Comparison of ENCODE assay signal across 21 cellular contexts in the genomic region with DNA sequence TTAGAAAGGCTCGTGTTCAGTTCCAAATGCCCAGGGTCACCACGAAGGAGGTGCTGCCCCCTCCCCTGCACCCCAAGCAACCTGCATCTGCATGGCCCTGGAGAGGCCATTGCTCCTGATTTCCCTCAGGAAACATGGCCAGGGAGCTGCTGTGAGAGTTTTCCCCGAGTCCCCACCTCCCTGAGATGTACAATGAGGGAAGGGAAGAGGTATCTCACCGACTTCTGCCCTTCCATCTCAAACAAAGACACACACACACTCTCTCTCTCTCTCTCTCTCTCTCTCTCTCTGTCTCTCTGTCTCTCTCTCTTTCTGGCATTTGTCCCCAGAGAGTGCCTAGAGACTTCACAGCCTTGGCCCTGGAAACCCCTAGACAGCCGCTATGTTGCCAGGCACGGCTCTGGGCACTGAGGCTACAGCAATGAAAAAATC.
DNase-seq lines count a peak whose midpoint lies in the region; ATAC-seq and TF ChIP-seq lines count a peak whose summit lies in the region.
"Had no signal": no experiment of that assay in that cellular context is flagged by ENCODE, and none has a peak within 500 bp of the region (broad histone marks: within the 10 kb centered on the region; RNA-seq: fewer than 3 reads in every experiment).

No MANE protein-coding gene starts in this region.

- H3K9me3 ChIP-seq in BLaER1 treated with 17β-estradiol and CSF1 and Interleukin-3, amounts not matched to agents 10 nM and 100 nM (replicated peaks in 1 of 11) = peaks cover 0 to under 1% (median 0%) of the 10 kb centered on the region in 11 experiments; a peak in 2 of 22 replicates
- H3K9me3 ChIP-seq in IMR-90 (ENCODE audit: control insufficient read depth, insufficient read depth, low read length) (no peaks in the 10 kb centered on the region), heart left ventricle (no peaks in the 10 kb centered on the region), osteoblast (ENCODE audit: low read depth, low read length) (no peaks in the 10 kb centered on the region), tibial nerve (no peaks in the 10 kb centered on the region)
- H3K9me3 ChIP-seq: adrenal gland, lower lobe of right lung, mucosa of descending colon had no signal

- H4K5ac ChIP-seq in IMR-90 (ENCODE audit: low read depth, low read length) = peak overlapping the region; percentile 78

- H4K8ac ChIP-seq in IMR-90 (ENCODE audit: low read depth in 2 of 2, low read length in 2 of 2) = peak overlapping the region; percentile 36 to 57; a peak in 3 of 4 replicates

- peak overlapping the region; percentile 81 for H3K4ac ChIP-seq in IMR-90 (ENCODE audit: low read depth, low read length)

- H4K91ac ChIP-seq in IMR-90 (ENCODE audit: insufficient read depth, low read depth, low read length) = peak overlapping the region; percentile 76; the same call in 1 of the 2 replicates

- peaks cover 22% of the 10 kb centered on the region for H3K9me1 ChIP-seq in IMR-90 (ENCODE audit: insufficient read depth, low read length)

- no peak overlapping the region for H3K4me3 ChIP-seq in BLaER1 treated with 17β-estradiol and CSF1 and Interleukin-3, amounts not matched to agents 10 nM and 100 nM
- H3K4me3 ChIP-seq in IMR-90 (ENCODE audit: insufficient read depth, low read depth, low read length) (no peak overlapping the region), heart left ventricle (no peak overlapping the region), osteoblast (ENCODE audit: insufficient read depth, low read length) (no peak overlapping the region), tibial nerve (no peak overlapping the region)
- H3K4me3 ChIP-seq: adrenal gland, lower lobe of right lung, mucosa of descending colon had no signal

- peak overlapping the region; percentile 67 for H2BK120ac ChIP-seq in IMR-90 (ENCODE audit: low read depth, low read length)

- intact Hi-C loops in IMR-90 (cut with micrococcal nuclease) = no loop called here
- intact Hi-C loops in heart left ventricle (cut with DNase I) = loop anchor here in 5 of 10 donors (5.0 kb wide), 6 partner anchors 40 to 285 kb away; a partner anchor contains a TSS

- peak overlapping the region; percentile 85 for H2AK5ac ChIP-seq in IMR-90 (ENCODE audit: low read depth, low read length)

- peak overlapping the region in 1 of 11 experiments; percentile 6; a peak in 1 of 22 replicates for H3K9ac ChIP-seq in BLaER1 treated with 17β-estradiol and CSF1 and Interleukin-3, amounts not matched to agents 10 nM and 100 nM
- no peak overlapping the region for H3K9ac ChIP-seq in IMR-90 (ENCODE audit: low read depth, low read length)

- POLR2A ChIA-PET in IMR-90 (lab: Charles Lee; ENCODE audit: unreplicated experiment) = no interaction called here

- H3K79me1 ChIP-seq in IMR-90 (ENCODE audit: low read depth in 1 of 2, low read length in 2 of 2) = no peaks in the 10 kb centered on the region

- peak overlapping the region; percentile 27 for H3K18ac ChIP-seq in IMR-90 (ENCODE audit: low read depth, low read length)

- peak overlapping the region; percentile 55; the same call in 1 of the 2 replicates for H3K14ac ChIP-seq in IMR-90 (replicated peaks; ENCODE audit: low read depth, low read length)

- ATAC-seq in IMR-90 (ENCODE audit: low read depth) (no peak), heart left ventricle (no peak)
- ATAC-seq: lower lobe of right lung; mucosa of descending colon; natural killer cell treated with Interleukin-12 subunit alpha and Interleukin-12 subunit beta and Interleukin-15 and Interleukin-18, amount 100 ng/mL, for 72 hours had no signal

- peak overlapping the region in 10 of 11 experiments; percentile 4 to 92 (median 41); a peak in 19 of 22 replicates for H3K4me2 ChIP-seq in BLaER1 treated with 17β-estradiol and CSF1 and Interleukin-3, amounts not matched to agents 10 nM and 100 nM
- H3K4me2 ChIP-seq in IMR-90 (ENCODE audit: low read depth, low read length) (no peak overlapping the region), osteoblast (ENCODE audit: insufficient read depth, low read length) (no peak overlapping the region)

- H3K36me3 ChIP-seq in BLaER1 treated with 17β-estradiol and CSF1 and Interleukin-3, amounts not matched to agents 10 nM and 100 nM = no peaks in the 10 kb centered on the region
- H3K36me3 ChIP-seq in IMR-90 (ENCODE audit: control insufficient read depth, insufficient read depth, low read length) = no peaks in the 10 kb centered on the region
- H3K36me3 ChIP-seq in heart left ventricle = no peaks in the 10 kb centered on the region
- H3K36me3 ChIP-seq in osteoblast (ENCODE audit: insufficient read depth, low read length) = no peaks in the 10 kb centered on the region
- H3K36me3 ChIP-seq in tibial nerve = no peaks in the 10 kb centered on the region
- H3K36me3 ChIP-seq: adrenal gland, brain microvascular endothelial cell, lower lobe of right lung had no signal

- TF ChIP-seq CTCF in IMR-90 (conservative IDR thresholded peaks at IDR 0.05; ENCODE audit: low read depth, low read length) (no peak), heart left ventricle (IDR thresholded peaks at IDR 0.05) (no peak), osteoblast (IDR thresholded peaks at IDR 0.05; ENCODE audit: extremely low read depth, low read depth, low read length) (no peak), tibial nerve (IDR thresholded peaks at IDR 0.05) (no peak)

- peaks cover 28 to 36% (median 31%) of the 10 kb centered on the region in 11 experiments for H3K27me3 ChIP-seq in BLaER1 treated with 17β-estradiol and CSF1 and Interleukin-3, amounts not matched to agents 10 nM and 100 nM
- H3K27me3 ChIP-seq in IMR-90 (ENCODE audit: control insufficient read depth, insufficient read depth, low read length) (no peaks in the 10 kb centered on the region), heart left ventricle (peaks cover 0 to 26% (median 13%) of the 10 kb centered on the region in 9 donors), osteoblast (ENCODE audit: insufficient read depth, low read length) (no peaks in the 10 kb centered on the region), tibial nerve (peaks cover 0 to 15% of the 10 kb centered on the region in 2 donors)
- H3K27me3 ChIP-seq: brain microvascular endothelial cell had no signal

- no CpG with 5 or more reads among the region's 6 CpGs for WGBS in IMR-90 (ENCODE audit: extremely low coverage in 2 of 2, insufficient read length in 1 of 2), 2 experiments
- WGBS in heart left ventricle, 4 donors = 60 to 70% (median 67%) methylated on average over 6 of the region's 6 CpGs
- WGBS in tibial nerve, 2 donors = 82 to 84% methylated on average over 6 of the region's 6 CpGs

- H4K20me1 ChIP-seq in BLaER1 treated with 17β-estradiol and CSF1 and Interleukin-3, amounts not matched to agents 10 nM and 100 nM = peaks cover 0 to 15% (median 0%) of the 10 kb centered on the region in 11 experiments; a peak in 1 of 22 replicates
- H4K20me1 ChIP-seq in IMR-90 (ENCODE audit: insufficient read depth, low read length) = no peaks in the 10 kb centered on the region
- no peaks in the 10 kb centered on the region for H4K20me1 ChIP-seq in osteoblast (ENCODE audit: insufficient read depth, low read length)

- BruUV-seq in IMR-90 (replicated peaks; lab: Mats Ljungman, UMichigan) = no TSS peak

- H3K79me2 ChIP-seq in osteoblast (ENCODE audit: insufficient read depth, low read length) = no peaks in the 10 kb centered on the region

- TF ChIP-seq POLR2A in IMR-90 (IDR thresholded peaks at IDR 0.05; ENCODE audit: low read depth, low read length) = no peak
- no peak for TF ChIP-seq POLR2A in heart left ventricle (IDR thresholded peaks at IDR 0.05)
- no peak for TF ChIP-seq POLR2A in tibial nerve (IDR thresholded peaks at IDR 0.05)

- TF ChIP-seq RAD21 in IMR-90 (IDR thresholded peaks at IDR 0.05; ENCODE audit: low read length) = no peak

- dilution Hi-C loops in IMR-90 (cut with HindIII; ENCODE audit: low sequenced_read_pairs, unreplicated experiment) = no loop called here

- H3K27ac ChIP-seq in BLaER1 treated with 17β-estradiol and CSF1 and Interleukin-3, amounts not matched to agents 10 nM and 100 nM = peak overlapping the region in 7 of 11 experiments; percentile 2 to 38 (median 26); a peak in 9 of 22 replicates
- H3K27ac ChIP-seq in IMR-90 (ENCODE audit: insufficient read depth, low read length) (peak overlapping the region; percentile 2; the same call in 1 of the 2 replicates), heart left ventricle (peak overlapping the region in 10 of 12 donors; percentile 73 to 97 (median 86)), osteoblast (ENCODE audit: low read depth, low read length) (peak overlapping the region; percentile 73), tibial nerve (no peak overlapping the region)
- H3K27ac ChIP-seq: brain microvascular endothelial cell, lower lobe of right lung had no signal

- H2BK15ac ChIP-seq in IMR-90 (ENCODE audit: low read depth, low read length) = peak overlapping the region; percentile 54; the same call in 1 of the 3 replicates

- peaks cover 48 to 97% (median 77%) of the 10 kb centered on the region in 10 experiments for H3K4me1 ChIP-seq in BLaER1 treated with 17β-estradiol and CSF1 and Interleukin-3, amounts not matched to agents 10 nM and 100 nM
- peaks cover 44% of the 10 kb centered on the region for H3K4me1 ChIP-seq in IMR-90 (ENCODE audit: control insufficient read depth, insufficient read depth, low read length)
- peaks cover 0 to 76% (median 30%) of the 10 kb centered on the region in 12 donors for H3K4me1 ChIP-seq in heart left ventricle
- H3K4me1 ChIP-seq in osteoblast (ENCODE audit: insufficient read depth, low read length) = peaks cover 48% of the 10 kb centered on the region
- H3K4me1 ChIP-seq in tibial nerve = peaks cover 0 to 20% (median 12%) of the 10 kb centered on the region in 4 donors

- in situ Hi-C loops in IMR-90 (cut with MboI; ENCODE audit: low sequenced_read_pairs) = no loop called here

- peak overlapping the region; percentile 17 for H2AK9ac ChIP-seq in IMR-90 (replicated peaks; ENCODE audit: low read depth, low read length, poor library complexity)

- no peak for TF ChIP-seq EP300 in tibial nerve (IDR thresholded peaks at IDR 0.05)

- DNase-seq in IMR-90 (no peak), heart left ventricle (peak in 1 of 5 donors; percentile 54), osteoblast (ENCODE audit: insufficient read length, low spot score, missing footprints) (peak; percentile 64), tibial nerve (ENCODE audit: low spot score in 2 of 2) (no peak), activated gamma-delta T cell treated with Interleukin-2 at 50 U/mL for 16 hours (no peak)
- DNase-seq in activated CD4-positive, CD25-positive, alpha-beta regulatory T cell (lab: John Stamatoyannopoulos, UW) = no peak
- DNase-seq: activated CD4-positive, alpha-beta memory T cell treated with anti-CD3 and anti-CD28 coated beads for 36 hours; activated gamma-delta T cell; brain microvascular endothelial cell; CD4-positive, alpha-beta memory T cell; lower lobe of right lung; mucosa of descending colon; NCI-H1092; NCI-H187; NCI-H2171; NCI-H510A treated with DMSO at 0.1 percent for 48 hours; SHP77 treated with DMSO at 0.1 percent for 48 hours; stimulated activated naive CD4-positive, alpha-beta T cell had no signal

- H3K23ac ChIP-seq in IMR-90 (ENCODE audit: low read depth, low read length) = 0 out of 2 replicates have a peak overlapping the region, but pooled peaks have one; percentile 29

- H2AFZ ChIP-seq in IMR-90 (replicated peaks; ENCODE audit: low read length, poor library complexity) (peak overlapping the region; percentile 57), osteoblast (ENCODE audit: low read length) (peak overlapping the region; percentile 16)

- H2BK5ac ChIP-seq in IMR-90 (ENCODE audit: low read depth, low read length, poor library complexity, severe bottlenecking) = peak overlapping the region; percentile 57

- CTCF ChIA-PET in IMR-90 (lab: Yijun Ruan, JAX) = no interaction called here

- H3K56ac ChIP-seq in IMR-90 (ENCODE audit: extremely low read depth, insufficient read depth, low read length) = no peak overlapping the region

- peak overlapping the region; percentile 92 for H2BK20ac ChIP-seq in IMR-90 (ENCODE audit: low read depth, low read length)

Comparison
In these comparisons a context has a peak if more than half of its experiments do, and no peak if none do; other contexts are left out.
1. H3K27ac ChIP-seq: peak in BLaER1 treated with 17β-estradiol and CSF1 and Interleukin-3, amounts not matched to agents 10 nM and 100 nM (7 of 11), IMR-90 (single experiment), heart left ventricle (10 of 12) and osteoblast (single experiment); none in tibial nerve (0 of 4).
2. H3K4me2 ChIP-seq: peak in BLaER1 treated with 17β-estradiol and CSF1 and Interleukin-3, amounts not matched to agents 10 nM and 100 nM (10 of 11); none in IMR-90 (single experiment) and osteoblast (single experiment).